14 cellular contexts compared by ENCODE assay signal in the genomic region with DNA sequence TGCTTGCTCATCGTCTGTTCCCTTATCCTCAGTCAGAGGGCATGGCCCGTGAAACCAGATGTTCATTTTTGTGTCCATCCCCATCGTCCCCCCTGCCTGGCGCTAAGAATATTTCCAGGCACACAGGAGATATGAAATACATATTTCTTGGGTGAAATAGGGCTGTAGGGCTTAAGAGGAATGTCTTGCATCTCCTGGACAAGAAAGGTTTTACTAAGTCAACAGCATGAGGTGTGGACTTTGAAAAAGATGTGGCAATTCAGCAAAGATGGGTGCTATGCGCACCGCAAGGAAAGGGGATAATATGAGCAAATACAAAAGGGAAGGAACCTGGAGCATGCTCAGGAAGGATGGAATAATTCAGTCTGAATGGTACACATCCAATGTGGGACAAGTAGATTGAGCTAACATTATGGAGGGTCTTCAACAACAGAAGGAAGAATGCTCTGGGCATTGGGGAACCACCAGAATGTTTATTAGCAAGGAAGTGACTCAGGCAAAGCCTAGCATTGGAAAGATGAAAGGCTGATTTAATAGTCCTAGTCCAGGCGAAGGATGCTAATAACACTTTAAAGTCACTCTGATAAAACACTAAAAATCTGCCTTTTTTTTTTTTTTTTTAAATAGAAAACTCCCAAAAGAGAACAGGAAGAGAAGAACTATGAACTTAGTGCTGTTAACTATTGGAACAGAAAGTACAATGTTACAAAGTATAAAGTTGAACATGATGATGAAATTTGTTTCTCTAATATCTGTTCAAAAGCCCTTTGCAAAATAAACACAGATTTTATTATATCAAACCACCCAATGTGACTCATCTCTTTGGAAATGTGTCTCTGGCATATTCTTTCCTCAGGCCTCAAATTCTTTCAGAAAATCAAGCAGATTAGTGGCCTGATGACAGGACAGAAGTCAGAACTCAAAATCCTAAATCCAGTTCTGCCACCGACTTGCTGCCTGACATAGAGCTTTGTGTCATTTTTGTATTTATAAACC.
DNase-seq lines count a peak whose midpoint lies in the region; ATAC-seq and TF ChIP-seq lines count a peak whose summit lies in the region.
"Had no signal": no experiment of that assay in that cellular context is flagged by ENCODE, and none has a peak within 500 bp of the region (broad histone marks: within the 10 kb centered on the region; RNA-seq: fewer than 3 reads in every experiment).

No MANE protein-coding gene starts in this region.

- H3K4me3 ChIP-seq in AG10803 (ENCODE audit: low read length) (no peak overlapping the region), SK-N-SH (ENCODE audit: low read depth in 2 of 2, low read length in 1 of 2) (no peak overlapping the region), neuron (ENCODE audit: low read length) (peak overlapping the region; percentile 47)
- H3K4me3 ChIP-seq: BLaER1 had no signal

- H3F3A ChIP-seq in SK-N-SH (replicated peaks; ENCODE audit: insufficient read depth), result no peaks in the 10 kb centered on the region

- POLR2A ChIA-PET in SK-N-SH (lab: Yijun Ruan, JAX), result no interaction called here

- no peak for TF ChIP-seq EP300 in SK-N-SH (IDR thresholded peaks at IDR 0.05; ENCODE audit: borderline replicate concordance in 1 of 2, low read depth in 1 of 2, low read length in 1 of 2)

- no peak for TF ChIP-seq RAD21 in SK-N-SH (IDR thresholded peaks at IDR 0.05; ENCODE audit: low read length)

- peak; percentile 10 for DNase-seq in AG10803 (ENCODE audit: low read depth)
- no peak for DNase-seq in SK-N-SH
- peak; percentile 42 for DNase-seq in fibroblast of the conjunctiva (ENCODE audit: low read depth)
- no peak for DNase-seq in NCI-H2107 treated with DMSO at 0.1 percent for 48 hours (lab: John Stamatoyannopoulos, UW; ENCODE audit: unreplicated experiment)
- no peak for DNase-seq in posterior vena cava (ENCODE audit: low spot score)
- DNase-seq: activated CD4-positive, CD25-positive, alpha-beta regulatory T cell; effector memory CD4-positive, alpha-beta T cell; NCI-H2081; small intestine had no signal

- intact Hi-C loops in posterior vena cava (cut with DNase I), result no loop called here

- peak overlapping the region in 1 of 2 experiments; percentile 21; a peak in 3 of 4 replicates for H3K27ac ChIP-seq in SK-N-SH (ENCODE audit: low read depth in 2 of 2, low read length in 1 of 2)
- H3K27ac ChIP-seq: BLaER1 had no signal

- H3K9me2 ChIP-seq in SK-N-SH, result no peaks in the 10 kb centered on the region; the same call in 1 of the 2 replicates

- H3K79me2 ChIP-seq in SK-N-SH (ENCODE audit: insufficient read depth), result no peaks in the 10 kb centered on the region

- WGBS in SK-N-SH (ENCODE audit: low lambda C conversion rate), result 67% methylated on average over 8 of the region's 8 CpGs

- H3K9ac ChIP-seq in SK-N-SH, result no peak overlapping the region
- H3K9ac ChIP-seq: BLaER1 had no signal

- ATAC-seq in GM18868 (IDR thresholded peaks at IDR 0.05; ENCODE audit: unreplicated experiment), result no peak
- no peak for ATAC-seq in GM21576 (IDR thresholded peaks at IDR 0.05; ENCODE audit: unreplicated experiment)
- ATAC-seq: activated T-helper 17 cell treated with anti-CD3 and anti-CD28 coated beads, Interleukin-2, amount 50 U/mL, for 72 hours had no signal

- H2AFZ ChIP-seq in SK-N-SH (ENCODE audit: low read depth), result no peak overlapping the region
- no peak overlapping the region for H2AFZ ChIP-seq in neuron (ENCODE audit: low read depth, low read length)

- CTCF ChIA-PET in SK-N-SH (lab: Yijun Ruan, JAX), result no interaction called here

- no peaks in the 10 kb centered on the region for H3K36me3 ChIP-seq in SK-N-SH (replicated peaks in 1 of 2; ENCODE audit: control insufficient read depth in 1 of 2, insufficient read depth in 2 of 2, low read length in 1 of 2)
- no peaks in the 10 kb centered on the region for H3K36me3 ChIP-seq in neuron (ENCODE audit: insufficient read depth, low read length)
- H3K36me3 ChIP-seq: BLaER1 had no signal

- H3K4me1 ChIP-seq in SK-N-SH (ENCODE audit: control insufficient read depth in 1 of 2, insufficient read depth in 2 of 2, low read depth in 1 of 2, low read length in 1 of 2), result peaks cover 4 to 17% of the 10 kb centered on the region in 2 experiments; a peak in 2 of 4 replicates
- H3K4me1 ChIP-seq in neuron (ENCODE audit: insufficient read depth, low read length), result peaks cover 27% of the 10 kb centered on the region
- H3K4me1 ChIP-seq: BLaER1 had no signal

- no peaks in the 10 kb centered on the region for H3K9me3 ChIP-seq in SK-N-SH
- H3K9me3 ChIP-seq in neuron (ENCODE audit: low read length), result no peaks in the 10 kb centered on the region
- H3K9me3 ChIP-seq: BLaER1 had no signal

- no peak overlapping the region for H3K4me2 ChIP-seq in SK-N-SH
- H3K4me2 ChIP-seq: BLaER1 had no signal

- TF ChIP-seq CTCF in AG10803 (conservative IDR thresholded peaks at IDR 0.05; ENCODE audit: low read length) (no peak), SK-N-SH (IDR thresholded peaks at IDR 0.05) (no peak)

- no peaks in the 10 kb centered on the region for H4K20me1 ChIP-seq in SK-N-SH (ENCODE audit: insufficient read depth)
- H4K20me1 ChIP-seq: BLaER1 had no signal

- H3K27me3 ChIP-seq in SK-N-SH (ENCODE audit: insufficient read depth) (no peaks in the 10 kb centered on the region), neuron (ENCODE audit: insufficient read depth, low read length) (no peaks in the 10 kb centered on the region)
- H3K27me3 ChIP-seq: BLaER1 had no signal

TF ChIP-seq in SK-N-SH, 30 proteins besides CTCF, POLR2A, EP300 and RAD21:
- TF ChIP-seq POLR2AphosphoS5 (IDR thresholded peaks at IDR 0.05; ENCODE audit: low read depth, low read length) (no peak), NRF1 (IDR thresholded peaks at IDR 0.05; ENCODE audit: low read depth, low read length) (no peak), ELF1 (IDR thresholded peaks at IDR 0.05) (no peak), TCF12 (IDR thresholded peaks at IDR 0.05) (peak; percentile 22; the same call in 1 of the 2 replicates), NFIC (IDR thresholded peaks at IDR 0.05; ENCODE audit: borderline replicate concordance) (no peak), GABPA (IDR thresholded peaks at IDR 0.05; ENCODE audit: low read depth) (no peak), FOSL2 (IDR thresholded peaks at IDR 0.05; ENCODE audit: borderline replicate concordance, low read depth) (0 out of 2 replicates have a peak, but pooled peaks have one; percentile 27), JUND (IDR thresholded peaks at IDR 0.05) (peak; percentile 19; the same call in 1 of the 2 replicates)
- TF ChIP-seq, protein P1, sequence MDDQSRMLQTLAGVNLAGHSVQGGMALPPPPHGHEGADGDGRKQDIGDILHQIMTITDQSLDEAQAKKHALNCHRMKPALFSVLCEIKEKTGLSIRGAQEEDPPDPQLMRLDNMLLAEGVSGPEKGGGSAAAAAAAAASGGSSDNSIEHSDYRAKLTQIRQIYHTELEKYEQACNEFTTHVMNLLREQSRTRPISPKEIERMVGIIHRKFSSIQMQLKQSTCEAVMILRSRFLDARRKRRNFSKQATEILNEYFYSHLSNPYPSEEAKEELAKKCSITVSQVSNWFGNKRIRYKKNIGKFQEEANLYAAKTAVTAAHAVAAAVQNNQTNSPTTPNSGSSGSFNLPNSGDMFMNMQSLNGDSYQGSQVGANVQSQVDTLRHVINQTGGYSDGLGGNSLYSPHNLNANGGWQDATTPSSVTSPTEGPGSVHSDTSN (IDR thresholded peaks at IDR 0.05), result 0 out of 2 replicates have a peak, but pooled peaks have one; percentile 28
TF ChIP-seq in SK-N-SH: peak in this region for 4.

Comparison
In these comparisons a context has a peak if more than half of its experiments do, and no peak if none do; other contexts are left out.
1. DNase-seq: peak in AG10803 (single experiment) and fibroblast of the conjunctiva (single experiment); none in SK-N-SH (single experiment), NCI-H2107 treated with DMSO at 0.1 percent for 48 hours (single experiment) and posterior vena cava (single experiment).